Comparison of ENCODE assay signal across 1 cellular context in the genomic region with DNA sequence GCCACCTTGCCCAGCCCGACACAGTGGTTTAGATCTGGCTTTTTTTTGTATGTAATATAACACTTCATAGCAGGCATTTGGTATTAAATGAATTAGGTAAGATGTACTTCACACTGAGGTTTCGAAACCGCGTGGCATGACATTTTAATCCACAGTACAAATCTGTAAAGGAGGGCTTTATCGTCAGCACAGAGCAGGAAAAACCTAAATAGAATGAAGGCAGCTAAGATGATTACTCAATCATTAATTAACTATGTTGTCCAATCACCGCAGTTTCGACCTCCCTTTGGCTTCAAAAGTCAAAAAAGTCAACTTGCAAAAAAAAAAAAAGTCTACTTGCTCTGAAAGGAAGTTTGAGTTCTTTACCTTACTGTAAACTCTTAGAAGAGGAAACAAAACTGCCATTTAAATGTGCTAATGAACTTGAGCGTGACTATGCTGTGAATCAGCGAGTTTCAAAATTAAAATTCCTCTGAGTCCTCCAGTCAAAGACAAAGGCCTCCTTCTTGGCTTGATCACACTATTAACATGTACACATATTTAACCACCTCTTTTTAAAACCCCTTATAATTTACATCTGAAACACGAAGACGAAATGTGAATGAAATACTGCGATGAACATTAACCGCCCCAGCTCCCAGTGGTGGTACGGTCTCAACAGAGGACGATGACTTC.
TF ChIP-seq lines count a peak whose summit lies in the region.

No MANE protein-coding gene starts in this region.

TF ChIP-seq in HEK293, 187 proteins besides CTCF, POLR2A, EP300 and RAD21 (continued from another document):
- TF ChIP-seq RBAK (tag by site-specific recombination; IDR thresholded peaks at IDR 0.05), result no peak
- TF ChIP-seq TCF7L2 (IDR thresholded peaks at IDR 0.05; ENCODE audit: borderline replicate concordance, low read depth, low read length), result no peak
- peak; percentile 23; the same call in 1 of the 2 replicates for TF ChIP-seq SP3 (tag by site-specific recombination; IDR thresholded peaks at IDR 0.05)
- TF ChIP-seq ZBTB8A (tag by site-specific recombination; IDR thresholded peaks at IDR 0.05), result no peak
